In the genomic region with DNA sequence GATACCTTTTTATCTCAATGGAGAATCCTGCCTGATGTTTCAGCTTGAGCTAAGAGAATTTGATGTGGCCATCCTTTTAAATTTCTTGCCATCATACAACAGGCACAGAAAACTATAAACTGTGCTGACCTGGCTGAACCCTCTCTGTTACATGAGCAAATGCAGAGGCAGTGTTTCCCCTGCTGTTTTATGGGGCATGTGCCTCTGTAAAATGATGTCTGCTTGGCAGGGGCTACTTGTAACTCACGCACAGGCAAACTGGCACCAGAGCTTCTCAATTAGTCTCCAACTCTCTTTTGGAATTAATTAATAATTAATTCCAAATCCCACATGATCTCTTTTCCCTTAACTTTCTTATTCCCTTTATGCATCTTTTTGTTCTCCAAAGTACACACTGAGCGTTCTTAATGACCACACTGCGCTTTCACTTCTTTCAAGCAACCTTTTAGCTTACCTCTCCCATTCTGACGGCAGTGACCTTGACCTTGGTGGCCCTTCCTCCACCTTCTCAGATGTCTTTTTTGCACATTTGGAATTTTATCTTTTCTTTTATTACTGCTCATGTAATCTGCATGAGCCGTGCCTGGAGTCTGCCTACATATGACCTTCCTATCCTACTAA, we compare ENCODE assay signal across 1 cellular context.
A peak's percentile ranks its signal among the peaks of the same experiment; 100 is the strongest.
TF ChIP-seq lines count a peak whose summit lies in the region.

No MANE protein-coding gene starts in this region.

TF ChIP-seq in HEK293, 187 proteins besides CTCF, POLR2A, EP300 and RAD21 (continued from another document and continues in another):
- TF ChIP-seq PRDM10 (tag by site-specific recombination; IDR thresholded peaks at IDR 0.05) (peak; percentile 55), ZNF416 (tag by site-specific recombination; IDR thresholded peaks at IDR 0.05) (no peak), PRDM1 (tag by site-specific recombination; IDR thresholded peaks at IDR 0.05) (peak; percentile 59; the same call in 1 of the 2 replicates), ZSCAN30 (tag by site-specific recombination; IDR thresholded peaks at IDR 0.05) (peak; percentile 96), ZNF335 (tag by site-specific recombination; conservative IDR thresholded peaks at IDR 0.05) (peak; percentile 37), ZNF792 (tag by site-specific recombination; IDR thresholded peaks at IDR 0.05) (0 out of 2 replicates have a peak, but pooled peaks have one; percentile 45), SCRT1 (tag by site-specific recombination; IDR thresholded peaks at IDR 0.05; ENCODE audit: borderline replicate concordance) (peak; percentile 83), ZEB2 (tag by site-specific recombination; IDR thresholded peaks at IDR 0.05) (peak; percentile 70), TSHZ1 (tag by site-specific recombination; IDR thresholded peaks at IDR 0.05; ENCODE audit: borderline replicate concordance) (no peak), ZFHX2 (tag by site-specific recombination; conservative IDR thresholded peaks at IDR 0.05) (peak; percentile 19), ZBTB8A (tag by site-specific recombination; IDR thresholded peaks at IDR 0.05) (peak; percentile 62), ZNF214 (tag by site-specific recombination; IDR thresholded peaks at IDR 0.05; ENCODE audit: borderline replicate concordance) (no peak), GLIS2 (tag by site-specific recombination; IDR thresholded peaks at IDR 0.05) (peak; percentile 34; the same call in 1 of the 2 replicates), ZNF324 (tag by site-specific recombination; IDR thresholded peaks at IDR 0.05) (0 out of 2 replicates have a peak, but pooled peaks have one; percentile 9), OVOL3 (tag by site-specific recombination; IDR thresholded peaks at IDR 0.05) (peak; percentile 29; the same call in 1 of the 2 replicates), ZNF768 (tag by site-specific recombination; IDR thresholded peaks at IDR 0.05) (peak; percentile 81), ZNF600 (tag by site-specific recombination; IDR thresholded peaks at IDR 0.05) (no peak), ZNF558 (tag by site-specific recombination; IDR thresholded peaks at IDR 0.05) (peak; percentile 14; the same call in 1 of the 2 replicates), ZNF658 (tag by site-specific recombination; IDR thresholded peaks at IDR 0.05) (no peak), ZNF677 (tag by site-specific recombination; IDR thresholded peaks at IDR 0.05) (no peak), ZBTB17 (tag by site-specific recombination; IDR thresholded peaks at IDR 0.05) (peak; percentile 63), ZNF692 (tag by site-specific recombination; IDR thresholded peaks at IDR 0.05) (peak; percentile 38; the same call in 1 of the 2 replicates), ZNF2 (tag by site-specific recombination; IDR thresholded peaks at IDR 0.05) (0 out of 2 replicates have a peak, but pooled peaks have one; percentile 1), SALL2 (tag by site-specific recombination; IDR thresholded peaks at IDR 0.05; ENCODE audit: borderline replicate concordance) (no peak), ZXDB (tag by site-specific recombination; IDR thresholded peaks at IDR 0.05) (peak; percentile 87), ZNF423 (tag by site-specific recombination; IDR thresholded peaks at IDR 0.05) (peak; percentile 60; the same call in 1 of the 2 replicates), ZNF404 (tag by site-specific recombination; IDR thresholded peaks at IDR 0.05) (no peak), FEZF1 (tag by site-specific recombination; IDR thresholded peaks at IDR 0.05) (peak; percentile 96), ZNF146 (tag by site-specific recombination; IDR thresholded peaks at IDR 0.05) (no peak), ZSCAN16 (tag by site-specific recombination; IDR thresholded peaks at IDR 0.05) (0 out of 2 replicates have a peak, but pooled peaks have one; percentile 19), BCL11B (tag by site-specific recombination; IDR thresholded peaks at IDR 0.05; ENCODE audit: low read depth) (no peak), IKZF3 (tag by site-specific recombination; IDR thresholded peaks at IDR 0.05) (peak; percentile 49), ZNF629 (tag by site-specific recombination; IDR thresholded peaks at IDR 0.05) (peak; percentile 46; the same call in 1 of the 2 replicates), ZIC2 (tag by site-specific recombination; IDR thresholded peaks at IDR 0.05) (peak; percentile 94), ZBTB21 (tag by site-specific recombination; IDR thresholded peaks at IDR 0.05) (no peak), ZBTB1 (tag by site-specific recombination; IDR thresholded peaks at IDR 0.05) (no peak), ZNF843 (tag by site-specific recombination; IDR thresholded peaks at IDR 0.05) (peak; percentile 94), OSR2 (tag by site-specific recombination; IDR thresholded peaks at IDR 0.05) (peak; percentile 96), ZNF221 (tag by site-specific recombination; IDR thresholded peaks at IDR 0.05; ENCODE audit: borderline replicate concordance) (no peak), PRDM6 (tag by site-specific recombination; IDR thresholded peaks at IDR 0.05) (peak; percentile 90)
- TF ChIP-seq, protein P1, sequence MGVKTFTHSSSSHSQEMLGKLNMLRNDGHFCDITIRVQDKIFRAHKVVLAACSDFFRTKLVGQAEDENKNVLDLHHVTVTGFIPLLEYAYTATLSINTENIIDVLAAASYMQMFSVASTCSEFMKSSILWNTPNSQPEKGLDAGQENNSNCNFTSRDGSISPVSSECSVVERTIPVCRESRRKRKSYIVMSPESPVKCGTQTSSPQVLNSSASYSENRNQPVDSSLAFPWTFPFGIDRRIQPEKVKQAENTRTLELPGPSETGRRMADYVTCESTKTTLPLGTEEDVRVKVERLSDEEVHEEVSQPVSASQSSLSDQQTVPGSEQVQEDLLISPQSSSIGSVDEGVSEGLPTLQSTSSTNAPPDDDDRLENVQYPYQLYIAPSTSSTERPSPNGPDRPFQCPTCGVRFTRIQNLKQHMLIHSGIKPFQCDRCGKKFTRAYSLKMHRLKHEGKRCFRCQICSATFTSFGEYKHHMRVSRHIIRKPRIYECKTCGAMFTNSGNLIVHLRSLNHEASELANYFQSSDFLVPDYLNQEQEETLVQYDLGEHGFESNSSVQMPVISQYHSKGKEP (tag by site-specific recombination; IDR thresholded peaks at IDR 0.05), result peak; percentile 80
- TF ChIP-seq, protein P2, sequence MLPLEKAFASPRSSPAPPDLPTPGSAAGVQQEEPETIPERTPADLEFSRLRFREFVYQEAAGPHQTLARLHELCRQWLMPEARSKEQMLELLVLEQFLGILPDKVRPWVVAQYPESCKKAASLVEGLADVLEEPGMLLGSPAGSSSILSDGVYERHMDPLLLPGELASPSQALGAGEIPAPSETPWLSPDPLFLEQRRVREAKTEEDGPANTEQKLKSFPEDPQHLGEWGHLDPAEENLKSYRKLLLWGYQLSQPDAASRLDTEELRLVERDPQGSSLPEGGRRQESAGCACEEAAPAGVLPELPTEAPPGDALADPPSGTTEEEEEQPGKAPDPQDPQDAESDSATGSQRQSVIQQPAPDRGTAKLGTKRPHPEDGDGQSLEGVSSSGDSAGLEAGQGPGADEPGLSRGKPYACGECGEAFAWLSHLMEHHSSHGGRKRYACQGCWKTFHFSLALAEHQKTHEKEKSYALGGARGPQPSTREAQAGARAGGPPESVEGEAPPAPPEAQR (tag by site-specific recombination; IDR thresholded peaks at IDR 0.05), result no peak
- TF ChIP-seq, protein P3, sequence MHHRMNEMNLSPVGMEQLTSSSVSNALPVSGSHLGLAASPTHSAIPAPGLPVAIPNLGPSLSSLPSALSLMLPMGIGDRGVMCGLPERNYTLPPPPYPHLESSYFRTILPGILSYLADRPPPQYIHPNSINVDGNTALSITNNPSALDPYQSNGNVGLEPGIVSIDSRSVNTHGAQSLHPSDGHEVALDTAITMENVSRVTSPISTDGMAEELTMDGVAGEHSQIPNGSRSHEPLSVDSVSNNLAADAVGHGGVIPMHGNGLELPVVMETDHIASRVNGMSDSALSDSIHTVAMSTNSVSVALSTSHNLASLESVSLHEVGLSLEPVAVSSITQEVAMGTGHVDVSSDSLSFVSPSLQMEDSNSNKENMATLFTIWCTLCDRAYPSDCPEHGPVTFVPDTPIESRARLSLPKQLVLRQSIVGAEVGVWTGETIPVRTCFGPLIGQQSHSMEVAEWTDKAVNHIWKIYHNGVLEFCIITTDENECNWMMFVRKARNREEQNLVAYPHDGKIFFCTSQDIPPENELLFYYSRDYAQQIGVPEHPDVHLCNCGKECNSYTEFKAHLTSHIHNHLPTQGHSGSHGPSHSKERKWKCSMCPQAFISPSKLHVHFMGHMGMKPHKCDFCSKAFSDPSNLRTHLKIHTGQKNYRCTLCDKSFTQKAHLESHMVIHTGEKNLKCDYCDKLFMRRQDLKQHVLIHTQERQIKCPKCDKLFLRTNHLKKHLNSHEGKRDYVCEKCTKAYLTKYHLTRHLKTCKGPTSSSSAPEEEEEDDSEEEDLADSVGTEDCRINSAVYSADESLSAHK (tag by site-specific recombination; IDR thresholded peaks at IDR 0.05), result peak; percentile 95
- TF ChIP-seq, protein P4, sequence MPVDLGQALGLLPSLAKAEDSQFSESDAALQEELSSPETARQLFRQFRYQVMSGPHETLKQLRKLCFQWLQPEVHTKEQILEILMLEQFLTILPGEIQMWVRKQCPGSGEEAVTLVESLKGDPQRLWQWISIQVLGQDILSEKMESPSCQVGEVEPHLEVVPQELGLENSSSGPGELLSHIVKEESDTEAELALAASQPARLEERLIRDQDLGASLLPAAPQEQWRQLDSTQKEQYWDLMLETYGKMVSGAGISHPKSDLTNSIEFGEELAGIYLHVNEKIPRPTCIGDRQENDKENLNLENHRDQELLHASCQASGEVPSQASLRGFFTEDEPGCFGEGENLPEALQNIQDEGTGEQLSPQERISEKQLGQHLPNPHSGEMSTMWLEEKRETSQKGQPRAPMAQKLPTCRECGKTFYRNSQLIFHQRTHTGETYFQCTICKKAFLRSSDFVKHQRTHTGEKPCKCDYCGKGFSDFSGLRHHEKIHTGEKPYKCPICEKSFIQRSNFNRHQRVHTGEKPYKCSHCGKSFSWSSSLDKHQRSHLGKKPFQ (tag by site-specific recombination; IDR thresholded peaks at IDR 0.05), result peak; percentile 80
